ENCODE assay signal across 12 cellular contexts in the genomic region with DNA sequence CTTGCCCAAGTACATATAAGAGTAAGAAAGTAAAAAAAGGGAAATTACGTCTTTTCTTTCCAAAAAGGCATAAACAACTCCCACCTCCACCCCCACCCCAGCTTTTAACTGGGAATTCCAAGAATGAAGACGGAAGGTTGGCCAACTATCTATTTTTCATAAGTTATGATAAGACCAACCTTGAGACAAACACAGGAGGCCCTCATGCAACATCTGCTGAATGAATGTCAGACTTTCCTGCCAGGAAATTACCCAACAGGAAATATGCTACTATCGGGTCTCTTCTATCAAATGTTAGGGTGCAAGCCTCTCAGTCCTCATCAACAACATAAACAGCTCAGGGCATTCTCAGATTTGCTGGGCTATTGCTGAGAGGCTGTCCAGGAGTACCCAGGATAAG. TPM values are rescaled to one million over a fixed set of nuclear protein-coding genes. Genes with fewer than 3 reads are reported as not detected.
DNase-seq lines count a peak whose midpoint lies in the region; ATAC-seq and TF ChIP-seq lines count a peak whose summit lies in the region.
"Had no signal": no experiment of that assay in that cellular context is flagged by ENCODE, and none has a peak within 500 bp of the region (broad histone marks: within the 10 kb centered on the region; RNA-seq: fewer than 3 reads in every experiment).

No MANE protein-coding gene starts in this region.

- H3K9me3 ChIP-seq in T-helper 17 cell (ENCODE audit: control insufficient read depth, low read length, poor library complexity, severe bottlenecking): no peaks in the 10 kb centered on the region
- H3K9me3 ChIP-seq: gastrocnemius medialis, pancreas had no signal

- no peak for DNase-seq in activated CD8-positive, alpha-beta memory T cell treated with anti-CD3 and anti-CD28 coated beads, Interleukin-2, amount 10 ng/mL, durations not matched to agents 7 days and 5 days
- no peak for DNase-seq in activated CD8-positive, alpha-beta memory T cell treated with anti-CD3 and anti-CD28 coated beads for 24 hours
- DNase-seq in T-helper 17 cell (no peak), erythroblast (lab: John Stamatoyannopoulos, UW) (peak; percentile 46 to 63), progenitor cell of endocrine pancreas (ENCODE audit: low spot score, unreplicated experiment) (no peak), islet precursor cell (no peak), EL (no peak)
- DNase-seq: central memory CD4-positive, alpha-beta T cell; gastrocnemius medialis; NCI-H1694; pancreas had no signal

- H3K27ac Mint-ChIP-seq in activated CD8-positive, alpha-beta memory T cell treated with anti-CD3 and anti-CD28 coated beads, Interleukin-2, amount 10 ng/mL, durations not matched to agents 7 days and 5 days: peak overlapping the region; percentile 14
- peak overlapping the region; percentile 99 for H3K27ac Mint-ChIP-seq in T-helper 17 cell
- H3K27ac Mint-ChIP-seq in progenitor cell of endocrine pancreas: no peak overlapping the region

- H3K36me3 Mint-ChIP-seq in activated CD8-positive, alpha-beta memory T cell treated with anti-CD3 and anti-CD28 coated beads, Interleukin-2, amount 10 ng/mL, durations not matched to agents 7 days and 5 days: peaks cover 2% of the 10 kb centered on the region
- peaks cover 5% of the 10 kb centered on the region for H3K36me3 Mint-ChIP-seq in T-helper 17 cell (ENCODE audit: low read depth)
- peaks cover 4% of the 10 kb centered on the region for H3K36me3 Mint-ChIP-seq in progenitor cell of endocrine pancreas (ENCODE audit: insufficient read depth)

- no peak overlapping the region for H3K4me3 Mint-ChIP-seq in activated CD8-positive, alpha-beta memory T cell treated with anti-CD3 and anti-CD28 coated beads, Interleukin-2, amount 10 ng/mL, durations not matched to agents 7 days and 5 days
- H3K4me3 Mint-ChIP-seq in T-helper 17 cell (peak overlapping the region; percentile 43), progenitor cell of endocrine pancreas (ENCODE audit: low read depth) (peak overlapping the region; percentile 99)

- no peaks in the 10 kb centered on the region for H3K27me3 Mint-ChIP-seq in activated CD8-positive, alpha-beta memory T cell treated with anti-CD3 and anti-CD28 coated beads, Interleukin-2, amount 10 ng/mL, durations not matched to agents 7 days and 5 days
- H3K27me3 Mint-ChIP-seq in T-helper 17 cell (no peaks in the 10 kb centered on the region), progenitor cell of endocrine pancreas (no peaks in the 10 kb centered on the region)

- no peak for TF ChIP-seq POLR2A in erythroblast (IDR thresholded peaks at IDR 0.05; ENCODE audit: low read length)

- H3K4me1 Mint-ChIP-seq in activated CD8-positive, alpha-beta memory T cell treated with anti-CD3 and anti-CD28 coated beads, Interleukin-2, amount 10 ng/mL, durations not matched to agents 7 days and 5 days: peaks cover 28% of the 10 kb centered on the region
- H3K4me1 Mint-ChIP-seq in T-helper 17 cell: peaks cover 24% of the 10 kb centered on the region
- peaks cover 16% of the 10 kb centered on the region for H3K4me1 Mint-ChIP-seq in progenitor cell of endocrine pancreas (ENCODE audit: low read depth)

- no peak for ATAC-seq in activated CD8-positive, alpha-beta memory T cell treated with anti-CD3 and anti-CD28 coated beads, Interleukin-2, amount 10 ng/mL, durations not matched to agents 7 days and 5 days
- ATAC-seq in T-helper 17 cell: no peak
- ATAC-seq in HG03442 (IDR thresholded peaks at IDR 0.05; ENCODE audit: unreplicated experiment): no peak
- ATAC-seq: gastrocnemius medialis, pancreas had no signal

- H3K9me3 Mint-ChIP-seq in activated CD8-positive, alpha-beta memory T cell treated with anti-CD3 and anti-CD28 coated beads, Interleukin-2, amount 10 ng/mL, durations not matched to agents 7 days and 5 days (ENCODE audit: low read depth): no peaks in the 10 kb centered on the region
- H3K9me3 Mint-ChIP-seq in progenitor cell of endocrine pancreas (ENCODE audit: low read depth): no peaks in the 10 kb centered on the region

- TF ChIP-seq CTCF in progenitor cell of endocrine pancreas (IDR thresholded peaks at IDR 0.05; ENCODE audit: unreplicated experiment): no peak

- CTCF ChIA-PET in activated CD8-positive, alpha-beta memory T cell treated with anti-CD3 and anti-CD28 coated beads, Interleukin-2, amount 10 ng/mL, durations not matched to agents 7 days and 5 days (lab: Charles Lee): interaction anchor here (4.8 kb wide), 1 partner anchor 8 kb away, joined by 20 read pairs; no protein-coding TSS in a partner anchor

RNA-seq across cellular contexts. Expression of a gene that starts 1.9 kb away (rescaled TPM):
- total RNA-seq in activated CD8-positive, alpha-beta memory T cell treated with anti-CD3 and anti-CD28 coated beads, Interleukin-2, amount 10 ng/mL, durations not matched to agents 7 days and 5 days: 10 to 100 TPM; 39.8 to 43.3 TPM
- total RNA-seq in T-helper 17 cell (100 to 1,000 TPM; 177 to 181 TPM), progenitor cell of endocrine pancreas (91.0 and 93.6 TPM in 2 replicates)

RNA-seq across cellular contexts. Expression of a gene that starts 30.0 kb away (rescaled TPM):
- under 1 TPM; 0.70 TPM for total RNA-seq in activated CD8-positive, alpha-beta memory T cell treated with anti-CD3 and anti-CD28 coated beads, Interleukin-2, amount 10 ng/mL, durations not matched to agents 7 days and 5 days
- total RNA-seq in T-helper 17 cell: 1 to 10 TPM in 1 of 2 donors, not detected in 1; 1.2 TPM
- 3.1 and 3.9 TPM in 2 replicates for total RNA-seq in progenitor cell of endocrine pancreas

RNA-seq across cellular contexts. Expression of a gene that starts 30.1 kb away (rescaled TPM):
- 1 to 10 TPM; 4.1 to 5.4 TPM for total RNA-seq in activated CD8-positive, alpha-beta memory T cell treated with anti-CD3 and anti-CD28 coated beads, Interleukin-2, amount 10 ng/mL, durations not matched to agents 7 days and 5 days
- total RNA-seq in T-helper 17 cell: 10 to 100 TPM; 30.1 to 32.9 TPM
- 15.0 and 17.3 TPM in 2 replicates for total RNA-seq in progenitor cell of endocrine pancreas

RNA-seq across cellular contexts. Expression of a gene that starts 56.3 kb away (rescaled TPM):
- total RNA-seq in activated CD8-positive, alpha-beta memory T cell treated with anti-CD3 and anti-CD28 coated beads, Interleukin-2, amount 10 ng/mL, durations not matched to agents 7 days and 5 days: 10 to 100 TPM; 11.2 to 11.8 TPM
- total RNA-seq in T-helper 17 cell (10 to 100 TPM; 18.4 to 24.4 TPM), progenitor cell of endocrine pancreas (774 and 833 TPM in 2 replicates)

Comparison
In these comparisons a context has a peak if more than half of its experiments do, and no peak if none do; other contexts are left out.
1. DNase-seq: peak in erythroblast (2 of 2); none in activated CD8-positive, alpha-beta memory T cell treated with anti-CD3 and anti-CD28 coated beads, Interleukin-2, amount 10 ng/mL, durations not matched to agents 7 days and 5 days (single experiment), activated CD8-positive, alpha-beta memory T cell treated with anti-CD3 and anti-CD28 coated beads for 24 hours (single experiment), T-helper 17 cell (0 of 3), progenitor cell of endocrine pancreas (single experiment), islet precursor cell (single experiment) and EL (single experiment).